ENCODE assay signal across 12 cellular contexts in genomic region chr5:100505984-100506670, GRCh38. TPM values are rescaled to one million over a fixed set of nuclear protein-coding genes. Genes with fewer than 3 reads are reported as not detected.
DNase-seq lines count a peak whose midpoint lies in the region; ATAC-seq, FAIRE-seq and TF ChIP-seq lines count a peak whose summit lies in the region.
"Had no signal": no experiment of that assay in that cellular context is flagged by ENCODE, and none has a peak within 500 bp of the region (broad histone marks: within the 10 kb centered on the region; RNA-seq: fewer than 3 reads in every experiment).

No MANE protein-coding gene starts in this region.

- no peak overlapping the region for H2AFZ ChIP-seq in endothelial cell of umbilical vein (ENCODE audit: low read depth, low read length)

- FAIRE-seq in endothelial cell of umbilical vein (lab: Jason Lieb, UNC) = peak; percentile 46
- FAIRE-seq: frontal cortex had no signal

- no peak overlapping the region for H3K4me2 ChIP-seq in endothelial cell of umbilical vein (ENCODE audit: insufficient read depth, low read length)

- TF ChIP-seq CTCF in endothelial cell of umbilical vein (IDR thresholded peaks at IDR 0.05; ENCODE audit: extremely low read depth in 1 of 2, insufficient read depth in 1 of 2, low read depth in 1 of 2, low read length in 2 of 2) (peak in 1 of 2 donors; percentile 8), omental fat pad (IDR thresholded peaks at IDR 0.05) (no peak), GM13977 (IDR thresholded peaks at IDR 0.05; ENCODE audit: extremely low read depth, insufficient read depth, missing control alignments) (no peak)

- no peak overlapping the region for H3K9ac ChIP-seq in endothelial cell of umbilical vein (replicated peaks; ENCODE audit: extremely low read depth, insufficient read depth, low read length)

- in situ Hi-C loops in GM13977 (cut with MboI; ENCODE audit: low pct_unique_long_range_greater_than_20kb, low sequenced_read_pairs, unreplicated experiment) = no loop called here

- no peak for TF ChIP-seq POLR2A in endothelial cell of umbilical vein (IDR thresholded peaks at IDR 0.05; ENCODE audit: low read depth, low read length)

- no peaks in the 10 kb centered on the region for H3K36me3 ChIP-seq in endothelial cell of umbilical vein (ENCODE audit: control insufficient read depth in 2 of 2, extremely low read depth in 1 of 2, insufficient read depth in 2 of 2, low read length in 2 of 2)

- no peaks in the 10 kb centered on the region for H3K9me3 ChIP-seq in endothelial cell of umbilical vein (replicated peaks; ENCODE audit: control insufficient read depth, insufficient read depth, low read length)

- H3K79me2 ChIP-seq in endothelial cell of umbilical vein (ENCODE audit: control insufficient read depth, insufficient read depth, low read length) = no peaks in the 10 kb centered on the region

- no peak overlapping the region for H3K27ac ChIP-seq in endothelial cell of umbilical vein (ENCODE audit: insufficient read depth, low read depth, low read length)

- H4K20me1 ChIP-seq in endothelial cell of umbilical vein (replicated peaks; ENCODE audit: control insufficient read depth, extremely low read depth, insufficient read depth, low read length) = no peaks in the 10 kb centered on the region

- H3K9me1 ChIP-seq in endothelial cell of umbilical vein (replicated peaks; ENCODE audit: control insufficient read depth, extremely low read depth, insufficient read depth, low read length) = no peaks in the 10 kb centered on the region

- BruUV-seq in endothelial cell of umbilical vein (replicated peaks; lab: Mats Ljungman, UMichigan) = no TSS peak

- POLR2A ChIA-PET in endothelial cell of umbilical vein (lab: Charles Lee) = no interaction called here

- CTCF ChIA-PET in endothelial cell of umbilical vein (lab: Charles Lee) = interaction anchor here (0.6 to 1.9 kb wide), 6 partner anchors 10 to 1402 kb away, joined by 3 to 8 read pairs (median 4); no protein-coding TSS in a partner anchor

- H3K27me3 ChIP-seq in endothelial cell of umbilical vein (ENCODE audit: control insufficient read depth in 2 of 2, insufficient read depth in 2 of 2, low read length in 2 of 2) = no peaks in the 10 kb centered on the region

- no peak overlapping the region for H3K4me3 ChIP-seq in endothelial cell of umbilical vein (replicated peaks in 1 of 3; ENCODE audit: insufficient read depth in 1 of 3, low read depth in 1 of 3, low read length in 3 of 3)

- H3K4me1 ChIP-seq in endothelial cell of umbilical vein (ENCODE audit: control insufficient read depth, extremely low read depth, insufficient read depth, low read length) = no peaks in the 10 kb centered on the region

- dilution Hi-C loops in endothelial cell of umbilical vein (cut with MboI; ENCODE audit: extremely low pct_ligation_motif_present, low sequenced_read_pairs) = no loop called here

- intact Hi-C loops in endothelial cell of umbilical vein (cut with micrococcal nuclease) = no loop called here
- intact Hi-C loops in Right ventricle myocardium superior (cut with DNase I) = no loop called here

- DNase-seq in DMS 273 (lab: John Stamatoyannopoulos, UW; ENCODE audit: unreplicated experiment) (peak; percentile 78), NCI-H446 treated with DMSO at 0.1 percent for 48 hours (lab: John Stamatoyannopoulos, UW) (peak; percentile 83), endothelial cell of umbilical vein (ENCODE audit: low read depth, low spot score) (peak; percentile 82), omental fat pad (ENCODE audit: low spot score) (no peak), Right ventricle myocardium superior (no peak), NCI-H69 (lab: John Stamatoyannopoulos, UW) (no peak), GM13977 (ENCODE audit: low spot score) (no peak)
- DNase-seq in activated CD4-positive, alpha-beta T cell treated with anti-CD3 and anti-CD28 coated beads for 4 hours = no peak
- DNase-seq: DMS79 treated with DMSO at 0.1 percent for 48 hours; NCI-H82; stimulated activated CD4-positive, alpha-beta T cell treated with anti-CD3 and anti-CD28 coated beads, Interleukin-1b, Interleukin-23, amount 100 ng/mL, for 48 hours had no signal

- ATAC-seq in omental fat pad (ENCODE audit: low FRiP score) = peak; percentile 95
- no peak for ATAC-seq in Right ventricle myocardium superior (ENCODE audit: poor library complexity)

TF ChIP-seq in endothelial cell of umbilical vein, 7 proteins besides CTCF, POLR2A, EP300 and RAD21:
- no peak for TF ChIP-seq MYC (IDR thresholded peaks at IDR 0.05; ENCODE audit: low read depth, low read length)
- no peak for TF ChIP-seq GATA2 (IDR thresholded peaks at IDR 0.05; ENCODE audit: insufficient read depth, insufficient read length, low read depth, low read length)
- TF ChIP-seq FOS (IDR thresholded peaks at IDR 0.05; ENCODE audit: borderline replicate concordance, insufficient read depth, low read length) = peak; percentile 47
- peak; percentile 28 for TF ChIP-seq JUN (IDR thresholded peaks at IDR 0.05; ENCODE audit: borderline replicate concordance, insufficient read depth, insufficient read length, low read depth)
- no peak for TF ChIP-seq POLR2AphosphoS5 (IDR thresholded peaks at IDR 0.05; ENCODE audit: insufficient read depth, low read depth, low read length)
- TF ChIP-seq MAX (IDR thresholded peaks at IDR 0.05; ENCODE audit: insufficient read depth, insufficient read length) = no peak
- TF ChIP-seq EZH2 (IDR thresholded peaks at IDR 0.05; ENCODE audit: borderline replicate concordance, low read depth, low read length, severe bottlenecking) = no peak

RNA-seq across cellular contexts. Expression of gene FAM174A, which starts 29.0 kb away (rescaled TPM):
- 11.8 and 14.7 TPM in 2 replicates for total RNA-seq in endothelial cell of umbilical vein
- polyA plus RNA-seq in endothelial cell of umbilical vein = 15.2 and 22.9 TPM in 2 replicates
- 8.3 and 10.9 TPM in 2 replicates for polyA plus RNA-seq in endothelial cell of umbilical vein (2011; cell fraction: cytosol; rRNA removed)
- 4.2 and 5.5 TPM in 2 replicates for polyA plus RNA-seq in endothelial cell of umbilical vein (2011; cell fraction: nucleus; rRNA removed)
- 8.5 and 9.5 TPM in 2 replicates for polyA plus RNA-seq in endothelial cell of umbilical vein (2012)
- 7.2 and 9.3 TPM in 2 replicates for polyA minus RNA-seq in endothelial cell of umbilical vein
- 9.3 TPM for polyA minus RNA-seq in endothelial cell of umbilical vein (2011; cell fraction: cytosol; rRNA and poly(A)+ RNA removed)
- 8.8 and 15.9 TPM in 2 replicates for polyA minus RNA-seq in endothelial cell of umbilical vein (2011; cell fraction: nucleus; rRNA and poly(A)+ RNA removed)
- total RNA-seq in omental fat pad = 10 to 100 TPM; 15.3 to 25.9 (median 21.7) TPM
- total RNA-seq in Right ventricle myocardium superior = 14.4 TPM

Comparison
In these comparisons a context has a peak if more than half of its experiments do, and no peak if none do; other contexts are left out.
1. DNase-seq: peak in DMS 273 (single experiment), NCI-H446 treated with DMSO at 0.1 percent for 48 hours (single experiment) and endothelial cell of umbilical vein (single experiment); none in omental fat pad (single experiment), activated CD4-positive, alpha-beta T cell treated with anti-CD3 and anti-CD28 coated beads for 4 hours (0 of 2), Right ventricle myocardium superior (single experiment), NCI-H69 (single experiment) and GM13977 (single experiment).